ENCODE assay signal across 1 cellular context in genomic region chr12:570949-571794, GRCh38.
A peak's percentile ranks its signal among the peaks of the same experiment; 100 is the strongest.
TF ChIP-seq lines count a peak whose summit lies in the region.

No MANE protein-coding gene starts in this region.

TF ChIP-seq in A549, 52 proteins besides CTCF, POLR2A, EP300 and RAD21 (continued from another document):
- TF ChIP-seq ATOH8 (CRISPR knock-in tag; IDR thresholded peaks at IDR 0.05; ENCODE audit: low read depth), result peak; percentile 5; the same call in 1 of the 2 replicates
- TF ChIP-seq, protein P1, sequence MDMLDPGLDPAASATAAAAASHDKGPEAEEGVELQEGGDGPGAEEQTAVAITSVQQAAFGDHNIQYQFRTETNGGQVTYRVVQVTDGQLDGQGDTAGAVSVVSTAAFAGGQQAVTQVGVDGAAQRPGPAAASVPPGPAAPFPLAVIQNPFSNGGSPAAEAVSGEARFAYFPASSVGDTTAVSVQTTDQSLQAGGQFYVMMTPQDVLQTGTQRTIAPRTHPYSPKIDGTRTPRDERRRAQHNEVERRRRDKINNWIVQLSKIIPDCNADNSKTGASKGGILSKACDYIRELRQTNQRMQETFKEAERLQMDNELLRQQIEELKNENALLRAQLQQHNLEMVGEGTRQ (IDR thresholded peaks at IDR 0.05), result 0 out of 2 replicates have a peak, but pooled peaks have one; percentile 16
- TF ChIP-seq GATA3 (IDR thresholded peaks at IDR 0.05; ENCODE audit: borderline replicate concordance), result peak; percentile 73
- TF ChIP-seq JUN (IDR thresholded peaks at IDR 0.05), result peak; percentile 58; a peak in 4 of 5 replicates
- TF ChIP-seq CEBPB (IDR thresholded peaks at IDR 0.05), result peak; percentile 86 to 96
- TF ChIP-seq POLR2AphosphoS2 (conservative IDR thresholded peaks at IDR 0.05; ENCODE audit: low read length), result no peak
- TF ChIP-seq, protein P2, sequence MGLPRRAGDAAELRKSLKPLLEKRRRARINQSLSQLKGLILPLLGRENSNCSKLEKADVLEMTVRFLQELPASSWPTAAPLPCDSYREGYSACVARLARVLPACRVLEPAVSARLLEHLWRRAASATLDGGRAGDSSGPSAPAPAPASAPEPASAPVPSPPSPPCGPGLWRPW (IDR thresholded peaks at IDR 0.05), result no peak
- no peak for TF ChIP-seq ZNF302 (CRISPR knock-in tag; IDR thresholded peaks at IDR 0.05)
